Comparison of ENCODE assay signal across 8 cellular contexts in genomic region chr2:230326453-230327417, GRCh38. TPM values are rescaled to one million over a fixed set of nuclear protein-coding genes. Genes with fewer than 3 reads are reported as not detected.
DNase-seq lines count a peak whose midpoint lies in the region; TF ChIP-seq lines count a peak whose summit lies in the region.

SP140L (plus strand) TSS chr2:230327193; CDS start chr2:230327270, 77 bp downstream.

- peak within 1 kb of the TSS; percentile 78 for H3K9ac ChIP-seq in mucosa of stomach (ENCODE audit: low read length)

- H3K4me3 Mint-ChIP-seq in HFFc6 = peak within 1 kb of the TSS; percentile 93

- DNase-seq in HFFc6 (peak; percentile 77), NCI-H2029 (lab: John Stamatoyannopoulos, UW) (peak; percentile 45), hippocampal formation (lab: John Stamatoyannopoulos, UW) (no peak)
- DNase-seq in activated CD4-positive, alpha-beta T cell treated with anti-CD3 and anti-CD28 coated beads, Interleukin-2, amount 50 U/mL, for 4 hours = peak; percentile 75 to 79
- peak; percentile 60 for DNase-seq in effector CD8-positive, alpha-beta T cell (lab: John Stamatoyannopoulos, UW)
- peak; percentile 62 to 75 for DNase-seq in stimulated activated CD8-positive, alpha-beta memory T cell treated with anti-CD3 and anti-CD28 coated beads, Interleukin-7, amount 100 ng/mL, for 48 hours (ENCODE audit: extremely low read depth in 1 of 2, low read depth in 1 of 2)

- peaks cover 54% of the 10 kb centered on the region for H3K36me3 Mint-ChIP-seq in HFFc6 (ENCODE audit: low read depth)

- peak within 1 kb of the TSS; percentile 97 for H3K27ac Mint-ChIP-seq in HFFc6

- peaks cover 9% of the 10 kb centered on the region for H3K9me3 Mint-ChIP-seq in HFFc6

- H3K9me3 ChIP-seq in mucosa of stomach (ENCODE audit: control insufficient read depth, low read length) = no peaks in the 10 kb centered on the region

- no peak for TF ChIP-seq CTCF in HFFc6 (IDR thresholded peaks at IDR 0.05)

- peaks cover 7% of the 10 kb centered on the region for H3K4me1 ChIP-seq in mucosa of stomach (ENCODE audit: control insufficient read depth, insufficient read depth, low read length)

- no peaks in the 10 kb centered on the region for H3K36me3 ChIP-seq in mucosa of stomach (ENCODE audit: control insufficient read depth, insufficient read depth, low read length)

- H3K4me1 Mint-ChIP-seq in HFFc6 (ENCODE audit: low read depth) = peaks cover 54% of the 10 kb centered on the region

- H3K4me3 ChIP-seq in mucosa of stomach (ENCODE audit: low read length) = peak within 1 kb of the TSS; percentile 64

- peaks cover 8% of the 10 kb centered on the region for H3K27me3 Mint-ChIP-seq in HFFc6 (ENCODE audit: insufficient read depth)

- peaks cover 4% of the 10 kb centered on the region for H3K27me3 ChIP-seq in mucosa of stomach (ENCODE audit: control insufficient read depth, insufficient read depth, low read length)

- peak; percentile 57 for TF ChIP-seq POLR2A in GM10847 (IDR thresholded peaks at IDR 0.05; ENCODE audit: extremely low read depth, insufficient read length)

RNA-seq across cellular contexts. Expression of gene SP140L, which starts in this region (rescaled TPM):
- 10 to 100 TPM; 18.4 to 23.9 (median 19.6) TPM for total RNA-seq in HFFc6 (2021; fragmentation: NEBNext Ultra II Directional; extraction: Animal tissue kit (Norgen Biotek cat#: 25700))

Comparison
In these comparisons a context has a peak if more than half of its experiments do, and no peak if none do; other contexts are left out.
1. DNase-seq: peak in HFFc6 (single experiment), NCI-H2029 (single experiment), activated CD4-positive, alpha-beta T cell treated with anti-CD3 and anti-CD28 coated beads, Interleukin-2, amount 50 U/mL, for 4 hours (2 of 2), effector CD8-positive, alpha-beta T cell (single experiment) and stimulated activated CD8-positive, alpha-beta memory T cell treated with anti-CD3 and anti-CD28 coated beads, Interleukin-7, amount 100 ng/mL, for 48 hours (2 of 2); none in hippocampal formation (0 of 2).